In genomic region chr9:94139672-94140417, GRCh38 we compare ENCODE assay signal across 8 cellular contexts. TPM values are rescaled to one million over a fixed set of nuclear protein-coding genes. Genes with fewer than 3 reads are reported as not detected.
DNase-seq lines count a peak whose midpoint lies in the region; ATAC-seq and TF ChIP-seq lines count a peak whose summit lies in the region.

No MANE protein-coding gene starts in this region.

- H3K9me2 ChIP-seq in MM.1S (replicated peaks; ENCODE audit: insufficient read depth, low read length): no peaks in the 10 kb centered on the region

- no peak overlapping the region for H3K4me2 ChIP-seq in MM.1S (ENCODE audit: low read depth, low read length)

- H4K20me1 ChIP-seq in MM.1S (ENCODE audit: insufficient read depth, low read length): no peaks in the 10 kb centered on the region

- H3F3A ChIP-seq in MM.1S (ENCODE audit: insufficient read depth, low read length): no peaks in the 10 kb centered on the region

- H3K79me2 ChIP-seq in MM.1S (ENCODE audit: low read length): no peaks in the 10 kb centered on the region

- H3K36me3 ChIP-seq in rectal smooth muscle tissue (ENCODE audit: control insufficient read depth, insufficient read depth, low read length) (no peaks in the 10 kb centered on the region), MM.1S (replicated peaks; ENCODE audit: insufficient read depth, low read length) (no peaks in the 10 kb centered on the region)

- H3K4me1 ChIP-seq in rectal smooth muscle tissue (ENCODE audit: control insufficient read depth, insufficient read depth, low read length) (peaks cover 16% of the 10 kb centered on the region), MM.1S (ENCODE audit: low read length) (no peaks in the 10 kb centered on the region)

- DNase-seq in ELR (ENCODE audit: low read depth) (peak; percentile 97), T1000 (lab: John Stamatoyannopoulos, UW) (peak; percentile 73), glomerular endothelial cell (ENCODE audit: extremely low read depth, low read depth, low spot score) (peak; percentile 82), AML-193 (lab: John Stamatoyannopoulos, UW) (no peak), MM.1S (no peak)
- DNase-seq in activated CD4-positive, alpha-beta T cell treated with anti-CD3 and anti-CD28 coated beads for 1 hour: no peak

- no peaks in the 10 kb centered on the region for H3K9me3 ChIP-seq in MM.1S (replicated peaks; ENCODE audit: insufficient read depth, low read length)

- peak overlapping the region; percentile 83 for H3K27ac ChIP-seq in rectal smooth muscle tissue (ENCODE audit: low read depth, low read length)
- no peak overlapping the region for H3K27ac ChIP-seq in MM.1S (ENCODE audit: low read length)

- H3K4me3 ChIP-seq in rectal smooth muscle tissue (ENCODE audit: low read length): no peak overlapping the region
- no peak overlapping the region for H3K4me3 ChIP-seq in MM.1S (ENCODE audit: low read length)

- H3K9ac ChIP-seq in rectal smooth muscle tissue (ENCODE audit: low read length) (no peak overlapping the region), MM.1S (ENCODE audit: low read length) (no peak overlapping the region)

- ATAC-seq in HG03135 (IDR thresholded peaks at IDR 0.05; ENCODE audit: unreplicated experiment): no peak

- no peak for TF ChIP-seq CTCF in MM.1S (IDR thresholded peaks at IDR 0.05; ENCODE audit: low read length)

- H3K27me3 ChIP-seq in rectal smooth muscle tissue (ENCODE audit: control insufficient read depth, insufficient read depth, low read length) (no peaks in the 10 kb centered on the region), MM.1S (replicated peaks; ENCODE audit: insufficient read depth, low read length) (no peaks in the 10 kb centered on the region)

- H2AFZ ChIP-seq in MM.1S (ENCODE audit: low read length): no peak overlapping the region

RNA-seq across cellular contexts. Expression of gene PTPDC1, which starts 55.6 kb away (rescaled TPM):
- 10.1 and 12.7 TPM in 2 replicates for total RNA-seq in glomerular endothelial cell

Comparison
In these comparisons a context has a peak if more than half of its experiments do, and no peak if none do; other contexts are left out.
1. DNase-seq: peak in ELR (single experiment), T1000 (single experiment) and glomerular endothelial cell (single experiment); none in AML-193 (0 of 2), MM.1S (single experiment) and activated CD4-positive, alpha-beta T cell treated with anti-CD3 and anti-CD28 coated beads for 1 hour (single experiment).